2 cellular contexts compared by ENCODE assay signal in the genomic region with DNA sequence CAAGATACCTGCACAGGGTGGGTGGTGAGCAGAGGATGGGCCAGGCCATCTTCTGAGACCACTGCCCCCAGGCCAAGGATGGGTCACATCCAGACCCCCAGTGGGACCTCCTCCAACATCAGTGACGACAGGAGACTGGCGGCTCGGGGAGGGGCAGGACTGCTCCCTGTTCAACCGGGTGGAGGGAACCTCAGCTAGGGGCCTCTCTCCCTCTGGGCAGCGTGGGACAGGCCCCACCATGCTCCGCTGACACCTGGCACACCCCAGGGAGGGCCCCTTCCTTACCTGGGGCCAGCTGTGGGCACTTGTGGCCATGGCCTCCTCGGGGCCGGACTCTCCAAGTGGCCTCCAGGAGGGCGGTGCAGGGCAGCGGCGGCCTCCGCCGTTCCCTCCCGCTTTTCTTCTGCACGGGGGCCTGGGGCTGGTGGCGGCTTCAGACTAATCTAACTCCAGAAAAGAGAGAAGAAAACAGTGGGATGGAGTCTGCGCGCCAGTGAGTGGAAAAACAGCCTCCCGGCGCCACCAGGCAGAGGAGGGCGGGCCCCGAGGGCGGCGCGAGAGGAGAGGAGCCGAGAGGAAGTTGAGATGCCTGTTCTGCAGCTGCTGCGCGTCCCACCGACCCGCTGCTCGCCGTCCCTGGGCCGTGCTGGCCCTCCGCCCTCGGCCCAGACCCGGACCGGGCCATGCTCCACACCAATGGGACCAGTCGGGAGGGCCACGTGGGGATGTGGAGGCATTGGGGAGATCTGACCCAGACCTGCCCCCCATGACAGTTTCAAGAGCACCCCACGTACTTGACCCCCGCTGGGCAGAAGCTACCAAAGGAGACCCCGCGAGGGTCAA.
TF ChIP-seq lines count a peak whose summit lies in the region.

A gene with protein sequence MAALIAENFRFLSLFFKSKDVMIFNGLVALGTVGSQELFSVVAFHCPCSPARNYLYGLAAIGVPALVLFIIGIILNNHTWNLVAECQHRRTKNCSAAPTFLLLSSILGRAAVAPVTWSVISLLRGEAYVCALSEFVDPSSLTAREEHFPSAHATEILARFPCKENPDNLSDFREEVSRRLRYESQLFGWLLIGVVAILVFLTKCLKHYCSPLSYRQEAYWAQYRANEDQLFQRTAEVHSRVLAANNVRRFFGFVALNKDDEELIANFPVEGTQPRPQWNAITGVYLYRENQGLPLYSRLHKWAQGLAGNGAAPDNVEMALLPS (minus strand): TSS at position 500 of the 843 bp plus-strand sequence. CDS start 2,429 bp downstream, outside the sequence.

TF ChIP-seq in IMR-90, 13 proteins besides CTCF, POLR2A, EP300 and RAD21:
- TF ChIP-seq MAZ (IDR thresholded peaks at IDR 0.05; ENCODE audit: borderline replicate concordance, low read depth, low read length) (no peak; the same call in 1 of the 2 replicates), FOS (IDR thresholded peaks at IDR 0.05; ENCODE audit: low read depth, low read length) (no peak), MAFK (IDR thresholded peaks at IDR 0.05; ENCODE audit: low read depth, low read length) (no peak), RCOR1 (IDR thresholded peaks at IDR 0.05; ENCODE audit: insufficient replicate concordance, low read length) (no peak), CHD1 (IDR thresholded peaks at IDR 0.05; ENCODE audit: low read depth, low read length) (no peak), CEBPB (IDR thresholded peaks at IDR 0.05; ENCODE audit: low read depth, low read length) (no peak), SMC3 (IDR thresholded peaks at IDR 0.05; ENCODE audit: low read depth, low read length) (no peak), BHLHE40 (IDR thresholded peaks at IDR 0.05; ENCODE audit: low read depth, low read length) (no peak), NFE2L2 (IDR thresholded peaks at IDR 0.05; ENCODE audit: low read depth, low read length) (no peak), RFX5 (IDR thresholded peaks at IDR 0.05; ENCODE audit: low read depth, low read length) (no peak), MXI1 (IDR thresholded peaks at IDR 0.05; ENCODE audit: borderline replicate concordance, low read depth, low read length) (no peak)
- TF ChIP-seq, protein P1, sequence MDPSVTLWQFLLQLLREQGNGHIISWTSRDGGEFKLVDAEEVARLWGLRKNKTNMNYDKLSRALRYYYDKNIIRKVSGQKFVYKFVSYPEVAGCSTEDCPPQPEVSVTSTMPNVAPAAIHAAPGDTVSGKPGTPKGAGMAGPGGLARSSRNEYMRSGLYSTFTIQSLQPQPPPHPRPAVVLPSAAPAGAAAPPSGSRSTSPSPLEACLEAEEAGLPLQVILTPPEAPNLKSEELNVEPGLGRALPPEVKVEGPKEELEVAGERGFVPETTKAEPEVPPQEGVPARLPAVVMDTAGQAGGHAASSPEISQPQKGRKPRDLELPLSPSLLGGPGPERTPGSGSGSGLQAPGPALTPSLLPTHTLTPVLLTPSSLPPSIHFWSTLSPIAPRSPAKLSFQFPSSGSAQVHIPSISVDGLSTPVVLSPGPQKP (IDR thresholded peaks at IDR 0.05; ENCODE audit: borderline replicate concordance, low read depth, low read length) = no peak
- TF ChIP-seq, protein P2, sequence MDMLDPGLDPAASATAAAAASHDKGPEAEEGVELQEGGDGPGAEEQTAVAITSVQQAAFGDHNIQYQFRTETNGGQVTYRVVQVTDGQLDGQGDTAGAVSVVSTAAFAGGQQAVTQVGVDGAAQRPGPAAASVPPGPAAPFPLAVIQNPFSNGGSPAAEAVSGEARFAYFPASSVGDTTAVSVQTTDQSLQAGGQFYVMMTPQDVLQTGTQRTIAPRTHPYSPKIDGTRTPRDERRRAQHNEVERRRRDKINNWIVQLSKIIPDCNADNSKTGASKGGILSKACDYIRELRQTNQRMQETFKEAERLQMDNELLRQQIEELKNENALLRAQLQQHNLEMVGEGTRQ (IDR thresholded peaks at IDR 0.05; ENCODE audit: low read depth, low read length) = no peak

TF ChIP-seq in K562, 482 proteins besides CTCF, POLR2A, EP300 and RAD21:
- TF ChIP-seq MEF2A (IDR thresholded peaks at IDR 0.05; ENCODE audit: control insufficient read depth, low read depth, low read length) (no peak), POLR2G (IDR thresholded peaks at IDR 0.05; ENCODE audit: low read depth, low read length) (peak; percentile 53), SREBF1 (IDR thresholded peaks at IDR 0.05; ENCODE audit: borderline replicate concordance, low read depth, low read length) (no peak), SIX5 (IDR thresholded peaks at IDR 0.05; ENCODE audit: borderline replicate concordance in 1 of 2, insufficient read depth in 1 of 2, low read depth in 1 of 2, low read length in 2 of 2) (no peak), NRF1 (conservative IDR thresholded peaks at IDR 0.05 in 1 of 2, IDR thresholded peaks at IDR 0.05 in 1 of 2) (peak; percentile 10 to 30; a peak in 1 of 4 replicates)
- TF ChIP-seq, protein P3, sequence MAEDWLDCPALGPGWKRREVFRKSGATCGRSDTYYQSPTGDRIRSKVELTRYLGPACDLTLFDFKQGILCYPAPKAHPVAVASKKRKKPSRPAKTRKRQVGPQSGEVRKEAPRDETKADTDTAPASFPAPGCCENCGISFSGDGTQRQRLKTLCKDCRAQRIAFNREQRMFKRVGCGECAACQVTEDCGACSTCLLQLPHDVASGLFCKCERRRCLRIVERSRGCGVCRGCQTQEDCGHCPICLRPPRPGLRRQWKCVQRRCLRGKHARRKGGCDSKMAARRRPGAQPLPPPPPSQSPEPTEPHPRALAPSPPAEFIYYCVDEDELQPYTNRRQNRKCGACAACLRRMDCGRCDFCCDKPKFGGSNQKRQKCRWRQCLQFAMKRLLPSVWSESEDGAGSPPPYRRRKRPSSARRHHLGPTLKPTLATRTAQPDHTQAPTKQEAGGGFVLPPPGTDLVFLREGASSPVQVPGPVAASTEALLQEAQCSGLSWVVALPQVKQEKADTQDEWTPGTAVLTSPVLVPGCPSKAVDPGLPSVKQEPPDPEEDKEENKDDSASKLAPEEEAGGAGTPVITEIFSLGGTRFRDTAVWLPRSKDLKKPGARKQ (CRISPR knock-in tag; IDR thresholded peaks at IDR 0.05) = no peak
- TF ChIP-seq, protein P4, sequence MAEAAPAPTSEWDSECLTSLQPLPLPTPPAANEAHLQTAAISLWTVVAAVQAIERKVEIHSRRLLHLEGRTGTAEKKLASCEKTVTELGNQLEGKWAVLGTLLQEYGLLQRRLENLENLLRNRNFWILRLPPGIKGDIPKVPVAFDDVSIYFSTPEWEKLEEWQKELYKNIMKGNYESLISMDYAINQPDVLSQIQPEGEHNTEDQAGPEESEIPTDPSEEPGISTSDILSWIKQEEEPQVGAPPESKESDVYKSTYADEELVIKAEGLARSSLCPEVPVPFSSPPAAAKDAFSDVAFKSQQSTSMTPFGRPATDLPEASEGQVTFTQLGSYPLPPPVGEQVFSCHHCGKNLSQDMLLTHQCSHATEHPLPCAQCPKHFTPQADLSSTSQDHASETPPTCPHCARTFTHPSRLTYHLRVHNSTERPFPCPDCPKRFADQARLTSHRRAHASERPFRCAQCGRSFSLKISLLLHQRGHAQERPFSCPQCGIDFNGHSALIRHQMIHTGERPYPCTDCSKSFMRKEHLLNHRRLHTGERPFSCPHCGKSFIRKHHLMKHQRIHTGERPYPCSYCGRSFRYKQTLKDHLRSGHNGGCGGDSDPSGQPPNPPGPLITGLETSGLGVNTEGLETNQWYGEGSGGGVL (CRISPR knock-in tag; IDR thresholded peaks at IDR 0.05) = no peak
- TF ChIP-seq, protein P5, sequence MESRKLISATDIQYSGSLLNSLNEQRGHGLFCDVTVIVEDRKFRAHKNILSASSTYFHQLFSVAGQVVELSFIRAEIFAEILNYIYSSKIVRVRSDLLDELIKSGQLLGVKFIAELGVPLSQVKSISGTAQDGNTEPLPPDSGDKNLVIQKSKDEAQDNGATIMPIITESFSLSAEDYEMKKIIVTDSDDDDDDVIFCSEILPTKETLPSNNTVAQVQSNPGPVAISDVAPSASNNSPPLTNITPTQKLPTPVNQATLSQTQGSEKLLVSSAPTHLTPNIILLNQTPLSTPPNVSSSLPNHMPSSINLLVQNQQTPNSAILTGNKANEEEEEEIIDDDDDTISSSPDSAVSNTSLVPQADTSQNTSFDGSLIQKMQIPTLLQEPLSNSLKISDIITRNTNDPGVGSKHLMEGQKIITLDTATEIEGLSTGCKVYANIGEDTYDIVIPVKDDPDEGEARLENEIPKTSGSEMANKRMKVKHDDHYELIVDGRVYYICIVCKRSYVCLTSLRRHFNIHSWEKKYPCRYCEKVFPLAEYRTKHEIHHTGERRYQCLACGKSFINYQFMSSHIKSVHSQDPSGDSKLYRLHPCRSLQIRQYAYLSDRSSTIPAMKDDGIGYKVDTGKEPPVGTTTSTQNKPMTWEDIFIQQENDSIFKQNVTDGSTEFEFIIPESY (CRISPR knock-in tag; IDR thresholded peaks at IDR 0.05) = peak; percentile 73
- TF ChIP-seq, protein P6, sequence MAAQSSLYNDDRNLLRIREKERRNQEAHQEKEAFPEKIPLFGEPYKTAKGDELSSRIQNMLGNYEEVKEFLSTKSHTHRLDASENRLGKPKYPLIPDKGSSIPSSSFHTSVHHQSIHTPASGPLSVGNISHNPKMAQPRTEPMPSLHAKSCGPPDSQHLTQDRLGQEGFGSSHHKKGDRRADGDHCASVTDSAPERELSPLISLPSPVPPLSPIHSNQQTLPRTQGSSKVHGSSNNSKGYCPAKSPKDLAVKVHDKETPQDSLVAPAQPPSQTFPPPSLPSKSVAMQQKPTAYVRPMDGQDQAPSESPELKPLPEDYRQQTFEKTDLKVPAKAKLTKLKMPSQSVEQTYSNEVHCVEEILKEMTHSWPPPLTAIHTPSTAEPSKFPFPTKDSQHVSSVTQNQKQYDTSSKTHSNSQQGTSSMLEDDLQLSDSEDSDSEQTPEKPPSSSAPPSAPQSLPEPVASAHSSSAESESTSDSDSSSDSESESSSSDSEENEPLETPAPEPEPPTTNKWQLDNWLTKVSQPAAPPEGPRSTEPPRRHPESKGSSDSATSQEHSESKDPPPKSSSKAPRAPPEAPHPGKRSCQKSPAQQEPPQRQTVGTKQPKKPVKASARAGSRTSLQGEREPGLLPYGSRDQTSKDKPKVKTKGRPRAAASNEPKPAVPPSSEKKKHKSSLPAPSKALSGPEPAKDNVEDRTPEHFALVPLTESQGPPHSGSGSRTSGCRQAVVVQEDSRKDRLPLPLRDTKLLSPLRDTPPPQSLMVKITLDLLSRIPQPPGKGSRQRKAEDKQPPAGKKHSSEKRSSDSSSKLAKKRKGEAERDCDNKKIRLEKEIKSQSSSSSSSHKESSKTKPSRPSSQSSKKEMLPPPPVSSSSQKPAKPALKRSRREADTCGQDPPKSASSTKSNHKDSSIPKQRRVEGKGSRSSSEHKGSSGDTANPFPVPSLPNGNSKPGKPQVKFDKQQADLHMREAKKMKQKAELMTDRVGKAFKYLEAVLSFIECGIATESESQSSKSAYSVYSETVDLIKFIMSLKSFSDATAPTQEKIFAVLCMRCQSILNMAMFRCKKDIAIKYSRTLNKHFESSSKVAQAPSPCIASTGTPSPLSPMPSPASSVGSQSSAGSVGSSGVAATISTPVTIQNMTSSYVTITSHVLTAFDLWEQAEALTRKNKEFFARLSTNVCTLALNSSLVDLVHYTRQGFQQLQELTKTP (IDR thresholded peaks at IDR 0.05; ENCODE audit: low read depth in 1 of 2, partially characterized antibody in 2 of 2) = no peak
- TF ChIP-seq, protein P7, sequence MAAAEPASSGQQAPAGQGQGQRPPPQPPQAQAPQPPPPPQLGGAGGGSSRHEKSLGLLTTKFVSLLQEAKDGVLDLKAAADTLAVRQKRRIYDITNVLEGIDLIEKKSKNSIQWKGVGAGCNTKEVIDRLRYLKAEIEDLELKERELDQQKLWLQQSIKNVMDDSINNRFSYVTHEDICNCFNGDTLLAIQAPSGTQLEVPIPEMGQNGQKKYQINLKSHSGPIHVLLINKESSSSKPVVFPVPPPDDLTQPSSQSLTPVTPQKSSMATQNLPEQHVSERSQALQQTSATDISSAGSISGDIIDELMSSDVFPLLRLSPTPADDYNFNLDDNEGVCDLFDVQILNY (CRISPR knock-in tag; IDR thresholded peaks at IDR 0.05) = no peak
